Comparison of ENCODE assay signal across 22 cellular contexts in the genomic region with DNA sequence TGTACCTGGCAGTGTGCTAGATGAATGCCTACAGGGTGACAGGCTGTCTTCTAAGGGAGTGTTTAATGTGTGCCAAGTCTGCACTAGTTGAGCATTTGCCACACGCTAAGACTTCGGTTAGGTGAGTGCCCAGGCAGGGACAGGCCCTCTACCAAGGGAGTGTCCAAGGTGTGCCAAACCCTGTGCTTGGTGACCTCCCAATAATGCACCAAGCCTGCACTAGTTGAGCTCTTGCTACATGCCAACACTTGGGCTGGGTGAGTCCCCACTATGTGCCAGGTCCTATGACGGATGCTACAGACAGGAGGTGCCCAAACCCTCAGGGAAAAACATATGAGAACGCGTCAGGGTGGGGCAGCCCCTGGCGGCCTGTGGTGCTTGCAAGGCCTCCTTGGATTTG.
"Had no signal": no experiment of that assay in that cellular context is flagged by ENCODE, and none has a peak within 500 bp of the region (broad histone marks: within the 10 kb centered on the region; RNA-seq: fewer than 3 reads in every experiment).

No MANE protein-coding gene starts in this region.

- H3K4me3 Mint-ChIP-seq: activated B cell treated with CpG ODN at 0.5 μM for 24 hours; activated CD4-positive, alpha-beta T cell treated with anti-CD3 and anti-CD28 coated beads, Interleukin-2, amount 10 ng/mL, durations not matched to agents 24 days and 14 days; activated naive CD4-positive, alpha-beta T cell treated with anti-CD3 and anti-CD28 coated beads, Interleukin-2, amount 10 ng/mL, durations not matched to agents 7 days and 5 days; activated naive CD8-positive, alpha-beta T cell treated with anti-CD3 and anti-CD28 coated beads for 36 hours; activated T-helper 17 cell treated with anti-CD3 and anti-CD28 coated beads, Interleukin-2, amount 50 U/mL, for 72 hours; T-helper 17 cell had no signal

- DNase-seq: activated B cell treated with CpG ODN at 0.5 μM for 24 hours; activated CD4-positive, alpha-beta T cell treated with anti-CD3 and anti-CD28 coated beads for 1 hour; activated CD4-positive, alpha-beta T cell treated with anti-CD3 and anti-CD28 coated beads, Interleukin-2, amount 10 ng/mL, durations not matched to agents 24 days and 14 days; activated CD4-positive, alpha-beta T cell treated with anti-CD3 and anti-CD28 coated beads, Interleukin-2, amount 50 U/mL, for 48 hours; activated CD8-positive, alpha-beta memory T cell treated with anti-CD3 and anti-CD28 coated beads for 24 hours; activated gamma-delta T cell treated with Interleukin-2 at 50 U/mL for 16 hours; activated naive CD4-positive, alpha-beta T cell treated with anti-CD3 and anti-CD28 coated beads, Interleukin-2, amount 10 ng/mL, durations not matched to agents 7 days and 5 days; activated naive CD8-positive, alpha-beta T cell treated with anti-CD3 and anti-CD28 coated beads for 36 hours; activated T-cell treated with anti-CD3 and anti-CD28 coated beads, Interleukin-2, amount 50 U/mL, for 48 hours; MG63; MV-4-11; NCI-H1105; NCI-H1436; NCI-H1694 treated with DMSO at 0.1 percent for 48 hours; NCI-H2081; NCI-H510A treated with DMSO at 0.1 percent for 48 hours; NCI-H69; PC-3; SIG-M5; T-helper 17 cell; T1000 had no signal

- H3K9me3 Mint-ChIP-seq: activated B cell treated with CpG ODN at 0.5 μM for 24 hours; activated CD4-positive, alpha-beta T cell treated with anti-CD3 and anti-CD28 coated beads, Interleukin-2, amount 10 ng/mL, durations not matched to agents 24 days and 14 days; activated naive CD4-positive, alpha-beta T cell treated with anti-CD3 and anti-CD28 coated beads, Interleukin-2, amount 10 ng/mL, durations not matched to agents 7 days and 5 days; activated naive CD8-positive, alpha-beta T cell treated with anti-CD3 and anti-CD28 coated beads for 36 hours; activated T-helper 17 cell treated with anti-CD3 and anti-CD28 coated beads, Interleukin-2, amount 50 U/mL, for 72 hours had no signal

- H3K36me3 ChIP-seq: MG63 had no signal

- H3K27me3 ChIP-seq: MG63 had no signal

- ATAC-seq: activated T-helper 17 cell treated with anti-CD3 and anti-CD28 coated beads, Interleukin-2, amount 50 U/mL, for 72 hours; PC-3; T-helper 17 cell had no signal

- H3K9me3 ChIP-seq: MG63 had no signal

- H3K27me3 Mint-ChIP-seq: activated B cell treated with CpG ODN at 0.5 μM for 24 hours; activated CD4-positive, alpha-beta T cell treated with anti-CD3 and anti-CD28 coated beads, Interleukin-2, amount 10 ng/mL, durations not matched to agents 24 days and 14 days; activated naive CD4-positive, alpha-beta T cell treated with anti-CD3 and anti-CD28 coated beads, Interleukin-2, amount 10 ng/mL, durations not matched to agents 7 days and 5 days; activated naive CD8-positive, alpha-beta T cell treated with anti-CD3 and anti-CD28 coated beads for 36 hours; activated T-helper 17 cell treated with anti-CD3 and anti-CD28 coated beads, Interleukin-2, amount 50 U/mL, for 72 hours; T-helper 17 cell had no signal

- H3K4me3 ChIP-seq: MG63 had no signal

- H3K27ac Mint-ChIP-seq: activated B cell treated with CpG ODN at 0.5 μM for 24 hours; activated CD4-positive, alpha-beta T cell treated with anti-CD3 and anti-CD28 coated beads, Interleukin-2, amount 10 ng/mL, durations not matched to agents 24 days and 14 days; activated naive CD4-positive, alpha-beta T cell treated with anti-CD3 and anti-CD28 coated beads, Interleukin-2, amount 10 ng/mL, durations not matched to agents 7 days and 5 days; activated naive CD8-positive, alpha-beta T cell treated with anti-CD3 and anti-CD28 coated beads for 36 hours; activated T-helper 17 cell treated with anti-CD3 and anti-CD28 coated beads, Interleukin-2, amount 50 U/mL, for 72 hours; T-helper 17 cell had no signal

- H3K36me3 Mint-ChIP-seq: activated naive CD4-positive, alpha-beta T cell treated with anti-CD3 and anti-CD28 coated beads, Interleukin-2, amount 10 ng/mL, durations not matched to agents 7 days and 5 days had no signal

- H3K4me1 Mint-ChIP-seq: activated CD4-positive, alpha-beta T cell treated with anti-CD3 and anti-CD28 coated beads, Interleukin-2, amount 10 ng/mL, durations not matched to agents 24 days and 14 days; activated naive CD4-positive, alpha-beta T cell treated with anti-CD3 and anti-CD28 coated beads, Interleukin-2, amount 10 ng/mL, durations not matched to agents 7 days and 5 days; activated naive CD8-positive, alpha-beta T cell treated with anti-CD3 and anti-CD28 coated beads for 36 hours; activated T-helper 17 cell treated with anti-CD3 and anti-CD28 coated beads, Interleukin-2, amount 50 U/mL, for 72 hours; T-helper 17 cell had no signal
